8 cellular contexts compared by ENCODE assay signal in genomic region chr3:195271116-195271858, GRCh38.
DNase-seq lines count a peak whose midpoint lies in the region; ATAC-seq and TF ChIP-seq lines count a peak whose summit lies in the region.

TSS of gene XXYLT1 (minus strand) at chr3:195271159. CDS start at chr3:195271058, 101 bp downstream.

- DNase-seq in AG10803 (ENCODE audit: low read depth) (peak; percentile 80), NCI-H2227 treated with DMSO at 0.1 percent for 48 hours (lab: John Stamatoyannopoulos, UW) (peak; percentile 98), islet precursor cell (peak; percentile 96)
- peak; percentile 77 to 86 (median 84) for DNase-seq in activated CD4-positive, CD25-positive, alpha-beta regulatory T cell (lab: John Stamatoyannopoulos, UW)
- peak; percentile 86 for DNase-seq in central memory CD4-positive, alpha-beta T cell
- peak; percentile 90 for DNase-seq in stimulated activated CD4-positive, alpha-beta T cell treated with anti-CD3 and anti-CD28 coated beads, Interleukin-12 subunit alpha, Interleukin-12 subunit beta, amount 100 ng/mL, for 4 hours

- peak within 1 kb of the TSS; percentile 85 for H3K4me3 ChIP-seq in AG10803 (ENCODE audit: low read length)

- peak; percentile 12 for TF ChIP-seq POLR2A in GM18951 (IDR thresholded peaks at IDR 0.05; ENCODE audit: extremely low read depth, insufficient read depth, insufficient read length)

- in situ Hi-C loops in GM18951 (cut with MboI; ENCODE audit: low sequenced_read_pairs, unreplicated experiment), result no loop called here

- peak; percentile 81 for ATAC-seq in HG03196 (IDR thresholded peaks at IDR 0.05; ENCODE audit: unreplicated experiment)

- TF ChIP-seq CTCF in AG10803 (conservative IDR thresholded peaks at IDR 0.05; ENCODE audit: low read length), result peak; percentile 71

Comparison
In these comparisons a context has a peak if more than half of its experiments do, and no peak if none do; other contexts are left out.
1. Peak in every context shown above with its lines: DNase-seq, ATAC-seq and H3K4me3 ChIP-seq.